1 cellular context compared by ENCODE assay signal in genomic region chr6:155706341-155706740, GRCh38.
TF ChIP-seq lines count a peak whose summit lies in the region.

No MANE protein-coding gene starts in this region.

TF ChIP-seq in H1, 55 proteins besides CTCF, POLR2A, EP300 and RAD21 (continued from another document):
- TF ChIP-seq CHD7 (IDR thresholded peaks at IDR 0.05; ENCODE audit: insufficient replicate concordance, low read length), result no peak
- no peak for TF ChIP-seq ASH2L (IDR thresholded peaks at IDR 0.05; ENCODE audit: low read length)
- TF ChIP-seq GABPA (IDR thresholded peaks at IDR 0.05; ENCODE audit: borderline replicate concordance, insufficient read depth, low read length), result no peak
- no peak for TF ChIP-seq TCF12 (IDR thresholded peaks at IDR 0.05; ENCODE audit: low read depth, low read length)
TF ChIP-seq in H1: peak in this region for 0.
